ENCODE assay signal across 1 cellular context in genomic region chr6:150316936-150317335, GRCh38.
A peak's percentile ranks its signal among the peaks of the same experiment; 100 is the strongest.
TF ChIP-seq lines count a peak whose summit lies in the region.

No MANE protein-coding gene starts in this region.

TF ChIP-seq in K562, 482 proteins besides CTCF, POLR2A, EP300 and RAD21 (continued from another document and continues in another):
- TF ChIP-seq, protein P1, sequence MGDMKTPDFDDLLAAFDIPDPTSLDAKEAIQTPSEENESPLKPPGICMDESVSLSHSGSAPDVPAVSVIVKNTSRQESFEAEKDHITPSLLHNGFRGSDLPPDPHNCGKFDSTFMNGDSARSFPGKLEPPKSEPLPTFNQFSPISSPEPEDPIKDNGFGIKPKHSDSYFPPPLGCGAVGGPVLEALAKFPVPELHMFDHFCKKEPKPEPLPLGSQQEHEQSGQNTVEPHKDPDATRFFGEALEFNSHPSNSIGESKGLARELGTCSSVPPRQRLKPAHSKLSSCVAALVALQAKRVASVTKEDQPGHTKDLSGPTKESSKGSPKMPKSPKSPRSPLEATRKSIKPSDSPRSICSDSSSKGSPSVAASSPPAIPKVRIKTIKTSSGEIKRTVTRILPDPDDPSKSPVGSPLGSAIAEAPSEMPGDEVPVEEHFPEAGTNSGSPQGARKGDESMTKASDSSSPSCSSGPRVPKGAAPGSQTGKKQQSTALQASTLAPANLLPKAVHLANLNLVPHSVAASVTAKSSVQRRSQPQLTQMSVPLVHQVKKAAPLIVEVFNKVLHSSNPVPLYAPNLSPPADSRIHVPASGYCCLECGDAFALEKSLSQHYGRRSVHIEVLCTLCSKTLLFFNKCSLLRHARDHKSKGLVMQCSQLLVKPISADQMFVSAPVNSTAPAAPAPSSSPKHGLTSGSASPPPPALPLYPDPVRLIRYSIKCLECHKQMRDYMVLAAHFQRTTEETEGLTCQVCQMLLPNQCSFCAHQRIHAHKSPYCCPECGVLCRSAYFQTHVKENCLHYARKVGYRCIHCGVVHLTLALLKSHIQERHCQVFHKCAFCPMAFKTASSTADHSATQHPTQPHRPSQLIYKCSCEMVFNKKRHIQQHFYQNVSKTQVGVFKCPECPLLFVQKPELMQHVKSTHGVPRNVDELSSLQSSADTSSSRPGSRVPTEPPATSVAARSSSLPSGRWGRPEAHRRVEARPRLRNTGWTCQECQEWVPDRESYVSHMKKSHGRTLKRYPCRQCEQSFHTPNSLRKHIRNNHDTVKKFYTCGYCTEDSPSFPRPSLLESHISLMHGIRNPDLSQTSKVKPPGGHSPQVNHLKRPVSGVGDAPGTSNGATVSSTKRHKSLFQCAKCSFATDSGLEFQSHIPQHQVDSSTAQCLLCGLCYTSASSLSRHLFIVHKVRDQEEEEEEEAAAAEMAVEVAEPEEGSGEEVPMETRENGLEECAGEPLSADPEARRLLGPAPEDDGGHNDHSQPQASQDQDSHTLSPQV (IDR thresholded peaks at IDR 0.05), result peak; percentile 15; the same call in 1 of the 2 replicates
- TF ChIP-seq, protein P2, sequence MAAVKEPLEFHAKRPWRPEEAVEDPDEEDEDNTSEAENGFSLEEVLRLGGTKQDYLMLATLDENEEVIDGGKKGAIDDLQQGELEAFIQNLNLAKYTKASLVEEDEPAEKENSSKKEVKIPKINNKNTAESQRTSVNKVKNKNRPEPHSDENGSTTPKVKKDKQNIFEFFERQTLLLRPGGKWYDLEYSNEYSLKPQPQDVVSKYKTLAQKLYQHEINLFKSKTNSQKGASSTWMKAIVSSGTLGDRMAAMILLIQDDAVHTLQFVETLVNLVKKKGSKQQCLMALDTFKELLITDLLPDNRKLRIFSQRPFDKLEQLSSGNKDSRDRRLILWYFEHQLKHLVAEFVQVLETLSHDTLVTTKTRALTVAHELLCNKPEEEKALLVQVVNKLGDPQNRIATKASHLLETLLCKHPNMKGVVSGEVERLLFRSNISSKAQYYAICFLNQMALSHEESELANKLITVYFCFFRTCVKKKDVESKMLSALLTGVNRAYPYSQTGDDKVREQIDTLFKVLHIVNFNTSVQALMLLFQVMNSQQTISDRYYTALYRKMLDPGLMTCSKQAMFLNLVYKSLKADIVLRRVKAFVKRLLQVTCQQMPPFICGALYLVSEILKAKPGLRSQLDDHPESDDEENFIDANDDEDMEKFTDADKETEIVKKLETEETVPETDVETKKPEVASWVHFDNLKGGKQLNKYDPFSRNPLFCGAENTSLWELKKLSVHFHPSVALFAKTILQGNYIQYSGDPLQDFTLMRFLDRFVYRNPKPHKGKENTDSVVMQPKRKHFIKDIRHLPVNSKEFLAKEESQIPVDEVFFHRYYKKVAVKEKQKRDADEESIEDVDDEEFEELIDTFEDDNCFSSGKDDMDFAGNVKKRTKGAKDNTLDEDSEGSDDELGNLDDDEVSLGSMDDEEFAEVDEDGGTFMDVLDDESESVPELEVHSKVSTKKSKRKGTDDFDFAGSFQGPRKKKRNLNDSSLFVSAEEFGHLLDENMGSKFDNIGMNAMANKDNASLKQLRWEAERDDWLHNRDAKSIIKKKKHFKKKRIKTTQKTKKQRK (IDR thresholded peaks at IDR 0.05; ENCODE audit: borderline replicate concordance, low read depth, low read length), result no peak
- no peak for TF ChIP-seq HMG20B (CRISPR knock-in tag; IDR thresholded peaks at IDR 0.05)
- TF ChIP-seq, protein P3, sequence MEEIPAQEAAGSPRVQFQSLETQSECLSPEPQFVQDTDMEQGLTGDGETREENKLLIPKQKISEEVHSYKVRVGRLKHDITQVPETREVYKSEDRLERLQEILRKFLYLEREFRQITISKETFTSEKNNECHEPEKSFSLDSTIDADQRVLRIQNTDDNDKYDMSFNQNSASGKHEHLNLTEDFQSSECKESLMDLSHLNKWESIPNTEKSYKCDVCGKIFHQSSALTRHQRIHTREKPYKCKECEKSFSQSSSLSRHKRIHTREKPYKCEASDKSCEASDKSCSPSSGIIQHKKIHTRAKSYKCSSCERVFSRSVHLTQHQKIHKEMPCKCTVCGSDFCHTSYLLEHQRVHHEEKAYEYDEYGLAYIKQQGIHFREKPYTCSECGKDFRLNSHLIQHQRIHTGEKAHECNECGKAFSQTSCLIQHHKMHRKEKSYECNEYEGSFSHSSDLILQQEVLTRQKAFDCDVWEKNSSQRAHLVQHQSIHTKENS (CRISPR knock-in tag; IDR thresholded peaks at IDR 0.05), result no peak
- TF ChIP-seq ZNF583 (CRISPR knock-in tag; IDR thresholded peaks at IDR 0.05), result peak; percentile 64
- no peak for TF ChIP-seq BRD4 (IDR thresholded peaks at IDR 0.05)
- no peak for TF ChIP-seq SLC30A9 (CRISPR knock-in tag; IDR thresholded peaks at IDR 0.05)
- TF ChIP-seq, protein P4, sequence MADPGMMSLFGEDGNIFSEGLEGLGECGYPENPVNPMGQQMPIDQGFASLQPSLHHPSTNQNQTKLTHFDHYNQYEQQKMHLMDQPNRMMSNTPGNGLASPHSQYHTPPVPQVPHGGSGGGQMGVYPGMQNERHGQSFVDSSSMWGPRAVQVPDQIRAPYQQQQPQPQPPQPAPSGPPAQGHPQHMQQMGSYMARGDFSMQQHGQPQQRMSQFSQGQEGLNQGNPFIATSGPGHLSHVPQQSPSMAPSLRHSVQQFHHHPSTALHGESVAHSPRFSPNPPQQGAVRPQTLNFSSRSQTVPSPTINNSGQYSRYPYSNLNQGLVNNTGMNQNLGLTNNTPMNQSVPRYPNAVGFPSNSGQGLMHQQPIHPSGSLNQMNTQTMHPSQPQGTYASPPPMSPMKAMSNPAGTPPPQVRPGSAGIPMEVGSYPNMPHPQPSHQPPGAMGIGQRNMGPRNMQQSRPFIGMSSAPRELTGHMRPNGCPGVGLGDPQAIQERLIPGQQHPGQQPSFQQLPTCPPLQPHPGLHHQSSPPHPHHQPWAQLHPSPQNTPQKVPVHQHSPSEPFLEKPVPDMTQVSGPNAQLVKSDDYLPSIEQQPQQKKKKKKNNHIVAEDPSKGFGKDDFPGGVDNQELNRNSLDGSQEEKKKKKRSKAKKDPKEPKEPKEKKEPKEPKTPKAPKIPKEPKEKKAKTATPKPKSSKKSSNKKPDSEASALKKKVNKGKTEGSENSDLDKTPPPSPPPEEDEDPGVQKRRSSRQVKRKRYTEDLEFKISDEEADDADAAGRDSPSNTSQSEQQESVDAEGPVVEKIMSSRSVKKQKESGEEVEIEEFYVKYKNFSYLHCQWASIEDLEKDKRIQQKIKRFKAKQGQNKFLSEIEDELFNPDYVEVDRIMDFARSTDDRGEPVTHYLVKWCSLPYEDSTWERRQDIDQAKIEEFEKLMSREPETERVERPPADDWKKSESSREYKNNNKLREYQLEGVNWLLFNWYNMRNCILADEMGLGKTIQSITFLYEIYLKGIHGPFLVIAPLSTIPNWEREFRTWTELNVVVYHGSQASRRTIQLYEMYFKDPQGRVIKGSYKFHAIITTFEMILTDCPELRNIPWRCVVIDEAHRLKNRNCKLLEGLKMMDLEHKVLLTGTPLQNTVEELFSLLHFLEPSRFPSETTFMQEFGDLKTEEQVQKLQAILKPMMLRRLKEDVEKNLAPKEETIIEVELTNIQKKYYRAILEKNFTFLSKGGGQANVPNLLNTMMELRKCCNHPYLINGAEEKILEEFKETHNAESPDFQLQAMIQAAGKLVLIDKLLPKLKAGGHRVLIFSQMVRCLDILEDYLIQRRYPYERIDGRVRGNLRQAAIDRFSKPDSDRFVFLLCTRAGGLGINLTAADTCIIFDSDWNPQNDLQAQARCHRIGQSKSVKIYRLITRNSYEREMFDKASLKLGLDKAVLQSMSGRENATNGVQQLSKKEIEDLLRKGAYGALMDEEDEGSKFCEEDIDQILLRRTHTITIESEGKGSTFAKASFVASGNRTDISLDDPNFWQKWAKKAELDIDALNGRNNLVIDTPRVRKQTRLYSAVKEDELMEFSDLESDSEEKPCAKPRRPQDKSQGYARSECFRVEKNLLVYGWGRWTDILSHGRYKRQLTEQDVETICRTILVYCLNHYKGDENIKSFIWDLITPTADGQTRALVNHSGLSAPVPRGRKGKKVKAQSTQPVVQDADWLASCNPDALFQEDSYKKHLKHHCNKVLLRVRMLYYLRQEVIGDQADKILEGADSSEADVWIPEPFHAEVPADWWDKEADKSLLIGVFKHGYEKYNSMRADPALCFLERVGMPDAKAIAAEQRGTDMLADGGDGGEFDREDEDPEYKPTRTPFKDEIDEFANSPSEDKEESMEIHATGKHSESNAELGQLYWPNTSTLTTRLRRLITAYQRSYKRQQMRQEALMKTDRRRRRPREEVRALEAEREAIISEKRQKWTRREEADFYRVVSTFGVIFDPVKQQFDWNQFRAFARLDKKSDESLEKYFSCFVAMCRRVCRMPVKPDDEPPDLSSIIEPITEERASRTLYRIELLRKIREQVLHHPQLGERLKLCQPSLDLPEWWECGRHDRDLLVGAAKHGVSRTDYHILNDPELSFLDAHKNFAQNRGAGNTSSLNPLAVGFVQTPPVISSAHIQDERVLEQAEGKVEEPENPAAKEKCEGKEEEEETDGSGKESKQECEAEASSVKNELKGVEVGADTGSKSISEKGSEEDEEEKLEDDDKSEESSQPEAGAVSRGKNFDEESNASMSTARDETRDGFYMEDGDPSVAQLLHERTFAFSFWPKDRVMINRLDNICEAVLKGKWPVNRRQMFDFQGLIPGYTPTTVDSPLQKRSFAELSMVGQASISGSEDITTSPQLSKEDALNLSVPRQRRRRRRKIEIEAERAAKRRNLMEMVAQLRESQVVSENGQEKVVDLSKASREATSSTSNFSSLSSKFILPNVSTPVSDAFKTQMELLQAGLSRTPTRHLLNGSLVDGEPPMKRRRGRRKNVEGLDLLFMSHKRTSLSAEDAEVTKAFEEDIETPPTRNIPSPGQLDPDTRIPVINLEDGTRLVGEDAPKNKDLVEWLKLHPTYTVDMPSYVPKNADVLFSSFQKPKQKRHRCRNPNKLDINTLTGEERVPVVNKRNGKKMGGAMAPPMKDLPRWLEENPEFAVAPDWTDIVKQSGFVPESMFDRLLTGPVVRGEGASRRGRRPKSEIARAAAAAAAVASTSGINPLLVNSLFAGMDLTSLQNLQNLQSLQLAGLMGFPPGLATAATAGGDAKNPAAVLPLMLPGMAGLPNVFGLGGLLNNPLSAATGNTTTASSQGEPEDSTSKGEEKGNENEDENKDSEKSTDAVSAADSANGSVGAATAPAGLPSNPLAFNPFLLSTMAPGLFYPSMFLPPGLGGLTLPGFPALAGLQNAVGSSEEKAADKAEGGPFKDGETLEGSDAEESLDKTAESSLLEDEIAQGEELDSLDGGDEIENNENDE (IDR thresholded peaks at IDR 0.05; ENCODE audit: low read depth, low read length), result no peak
- peak; percentile 84 for TF ChIP-seq ZNF668 (CRISPR knock-in tag; IDR thresholded peaks at IDR 0.05)
- peak; percentile 71 for TF ChIP-seq ETS2 (tag; IDR thresholded peaks at IDR 0.05; ENCODE audit: borderline replicate concordance, poor library complexity, severe bottlenecking)
- TF ChIP-seq WHSC1 (IDR thresholded peaks at IDR 0.05; ENCODE audit: low read length), result no peak
- no peak for TF ChIP-seq STAT5B (CRISPR knock-in tag; IDR thresholded peaks at IDR 0.05)
- TF ChIP-seq CEBPB (tag; IDR thresholded peaks at IDR 0.05), result no peak
- no peak for TF ChIP-seq ZNF561 (CRISPR knock-in tag; conservative IDR thresholded peaks at IDR 0.05)
- TF ChIP-seq, protein P5, sequence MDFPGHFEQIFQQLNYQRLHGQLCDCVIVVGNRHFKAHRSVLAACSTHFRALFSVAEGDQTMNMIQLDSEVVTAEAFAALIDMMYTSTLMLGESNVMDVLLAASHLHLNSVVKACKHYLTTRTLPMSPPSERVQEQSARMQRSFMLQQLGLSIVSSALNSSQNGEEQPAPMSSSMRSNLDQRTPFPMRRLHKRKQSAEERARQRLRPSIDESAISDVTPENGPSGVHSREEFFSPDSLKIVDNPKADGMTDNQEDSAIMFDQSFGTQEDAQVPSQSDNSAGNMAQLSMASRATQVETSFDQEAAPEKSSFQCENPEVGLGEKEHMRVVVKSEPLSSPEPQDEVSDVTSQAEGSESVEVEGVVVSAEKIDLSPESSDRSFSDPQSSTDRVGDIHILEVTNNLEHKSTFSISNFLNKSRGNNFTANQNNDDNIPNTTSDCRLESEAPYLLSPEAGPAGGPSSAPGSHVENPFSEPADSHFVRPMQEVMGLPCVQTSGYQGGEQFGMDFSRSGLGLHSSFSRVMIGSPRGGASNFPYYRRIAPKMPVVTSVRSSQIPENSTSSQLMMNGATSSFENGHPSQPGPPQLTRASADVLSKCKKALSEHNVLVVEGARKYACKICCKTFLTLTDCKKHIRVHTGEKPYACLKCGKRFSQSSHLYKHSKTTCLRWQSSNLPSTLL (IDR thresholded peaks at IDR 0.05), result no peak
- no peak for TF ChIP-seq TEAD4 (IDR thresholded peaks at IDR 0.05; ENCODE audit: low read length)
- TF ChIP-seq TEAD4 (CRISPR knock-in tag; IDR thresholded peaks at IDR 0.05; ENCODE audit: borderline replicate concordance), result no peak
- TF ChIP-seq ZNF431 (CRISPR knock-in tag; IDR thresholded peaks at IDR 0.05), result no peak
- TF ChIP-seq BRF1 (IDR thresholded peaks at IDR 0.05; ENCODE audit: borderline replicate concordance, extremely low read depth, insufficient read length), result no peak
- TF ChIP-seq POU5F1 (IDR thresholded peaks at IDR 0.05; ENCODE audit: borderline replicate concordance, low read depth, low read length, partially characterized antibody), result no peak
- no peak for TF ChIP-seq NR4A1 (CRISPR knock-in tag; IDR thresholded peaks at IDR 0.05)
- TF ChIP-seq NR4A1 (tag; IDR thresholded peaks at IDR 0.05), result peak; percentile 57; the same call in 1 of the 2 replicates
- peak; percentile 24; the same call in 1 of the 2 replicates for TF ChIP-seq HSF4 (CRISPR knock-in tag; IDR thresholded peaks at IDR 0.05; ENCODE audit: borderline replicate concordance)
- TF ChIP-seq ZNF384 (IDR thresholded peaks at IDR 0.05; ENCODE audit: low read depth, low read length), result no peak
- TF ChIP-seq ZNF274 (IDR thresholded peaks at IDR 0.05; ENCODE audit: borderline replicate concordance, low read depth, low read length), result no peak
- no peak for TF ChIP-seq MEIS2 (IDR thresholded peaks at IDR 0.05; ENCODE audit: partially characterized antibody)
- TF ChIP-seq CBX1 (IDR thresholded peaks at IDR 0.05; ENCODE audit: low read depth), result no peak
- no peak for TF ChIP-seq POLR2AphosphoS5 (IDR thresholded peaks at IDR 0.05; ENCODE audit: control insufficient read depth, insufficient read depth, low read depth, low read length)
- TF ChIP-seq E2F1 (CRISPR knock-in tag; IDR thresholded peaks at IDR 0.05), result no peak
- TF ChIP-seq CXXC5 (CRISPR knock-in tag; IDR thresholded peaks at IDR 0.05), result 0 out of 2 replicates have a peak, but pooled peaks have one; percentile 25
- TF ChIP-seq DMBX1 (CRISPR knock-in tag; IDR thresholded peaks at IDR 0.05; ENCODE audit: borderline replicate concordance), result peak; percentile 85; the same call in 1 of the 2 replicates
- 0 out of 2 replicates have a peak, but pooled peaks have one; percentile 56 for TF ChIP-seq RHOXF2B (CRISPR knock-in tag; conservative IDR thresholded peaks at IDR 0.05)
- 0 out of 2 replicates have a peak, but pooled peaks have one; percentile 11 for TF ChIP-seq NFIX (CRISPR knock-in tag; IDR thresholded peaks at IDR 0.05; ENCODE audit: low read depth)
- no peak for TF ChIP-seq NR2C1 (IDR thresholded peaks at IDR 0.05)
- peak; percentile 52; the same call in 1 of the 2 replicates for TF ChIP-seq NR2C1 (tag; IDR thresholded peaks at IDR 0.05)
- no peak for TF ChIP-seq FOXP1 (CRISPR knock-in tag; IDR thresholded peaks at IDR 0.05)
- no peak for TF ChIP-seq ZNF232 (CRISPR knock-in tag; IDR thresholded peaks at IDR 0.05)
- peak; percentile 53; the same call in 1 of the 2 replicates for TF ChIP-seq ZNF76 (CRISPR knock-in tag; IDR thresholded peaks at IDR 0.05; ENCODE audit: borderline replicate concordance)
